1 cellular context compared by ENCODE assay signal in genomic region chr1:36149237-36149972, GRCh38.
TF ChIP-seq lines count a peak whose summit lies in the region.

Gene TRAPPC3 (minus strand): TSS chr1:36149486. CDS start chr1:36149378, 108 bp downstream.

TF ChIP-seq in SK-N-SH, 30 proteins besides CTCF, POLR2A, EP300 and RAD21 (continued from another document):
- TF ChIP-seq REST (IDR thresholded peaks at IDR 0.05; ENCODE audit: low read depth, low read length) (no peak), FOSL2 (IDR thresholded peaks at IDR 0.05; ENCODE audit: borderline replicate concordance, low read depth) (peak; percentile 80), NFIC (IDR thresholded peaks at IDR 0.05; ENCODE audit: borderline replicate concordance) (peak; percentile 60), GABPA (IDR thresholded peaks at IDR 0.05; ENCODE audit: low read depth) (0 out of 2 replicates have a peak, but pooled peaks have one; percentile 26), USF2 (IDR thresholded peaks at IDR 0.05; ENCODE audit: borderline replicate concordance, low read depth, low read length) (0 out of 2 replicates have a peak, but pooled peaks have one; percentile 25), POLR2AphosphoS5 (IDR thresholded peaks at IDR 0.05; ENCODE audit: low read depth, low read length) (peak; percentile 57; the same call in 1 of the 2 replicates), USF1 (IDR thresholded peaks at IDR 0.05; ENCODE audit: borderline replicate concordance, low read depth) (peak; percentile 70), TCF12 (IDR thresholded peaks at IDR 0.05) (peak; percentile 68)
